Comparison of ENCODE assay signal across 29 cellular contexts in the genomic region with DNA sequence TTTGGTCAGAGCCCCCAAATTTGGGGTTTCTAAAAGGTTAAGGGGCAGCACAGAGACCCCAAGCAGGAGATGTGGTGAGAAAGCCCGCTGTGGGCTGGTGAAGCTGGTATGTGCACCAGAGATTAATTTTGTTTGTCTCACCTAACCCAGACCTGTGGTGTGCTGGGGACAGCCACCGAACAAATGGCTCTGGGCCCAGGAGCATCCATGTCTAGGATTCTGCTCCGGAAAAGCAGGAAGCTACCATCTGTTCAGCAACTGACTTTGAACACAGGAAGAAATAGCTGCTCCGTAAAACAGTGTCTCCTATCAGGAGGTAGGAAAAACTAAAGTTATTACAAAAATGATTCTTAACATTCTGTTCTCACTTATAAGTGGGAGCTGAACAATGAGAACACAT. TPM values are rescaled to one million over a fixed set of nuclear protein-coding genes. Genes with fewer than 3 reads are reported as not detected.
"Had no signal": no experiment of that assay in that cellular context is flagged by ENCODE, and none has a peak within 500 bp of the region (broad histone marks: within the 10 kb centered on the region; RNA-seq: fewer than 3 reads in every experiment).

No MANE protein-coding gene starts in this region.

- H3K36me3 Mint-ChIP-seq: T-cell had no signal

- H3K4me2 ChIP-seq: KMS-11, SK-N-SH had no signal

- H3K9me3 ChIP-seq: SK-N-SH had no signal

- DNase-seq: Kasumi-1; MM.1S; NCI-H1092 treated with DMSO at 0.1 percent for 48 hours; NCI-H1436; NCI-H187; NCI-H2029; NCI-H2081 treated with DMSO at 0.1 percent for 48 hours; NCI-H2171; NCI-H345; NCI-H446 treated with DMSO at 0.1 percent for 48 hours; NCI-H524; NCI-H526 treated with DMSO at 0.1 percent for 48 hours; NCI-H748 treated with DMSO at 0.1 percent for 48 hours; NK-92 treated with Interleukin-12 subunit alpha and Interleukin-12 subunit beta, amount 100 ng/mL, for 24 hours; PC-3; SHP77; SK-N-SH; SW 1271; T-cell had no signal

- H3K27ac Mint-ChIP-seq: IgD-negative memory B cell, T-cell had no signal

- H3K9me3 Mint-ChIP-seq: T-cell had no signal

- FAIRE-seq: HepG2, K562 had no signal

- H3K4me1 Mint-ChIP-seq: T-cell had no signal

- H3K9ac ChIP-seq: KMS-11, SK-N-SH had no signal

- H3K4me3 ChIP-seq: K562 had no signal

- H3K4me3 Mint-ChIP-seq: IgD-negative memory B cell, T-cell had no signal

- H3K27ac ChIP-seq: KMS-11, RWPE1 had no signal

- ATAC-seq: HepG2, K562, Panc1, PC-3, T-cell had no signal

RNA-seq across cellular contexts. Expression of gene ZP2, which starts 2.7 kb away (rescaled TPM):
- total RNA-seq: HepG2, HT1080, K562, M059J, OCI-LY7, PC-3, SK-MEL-5, T-cell had no signal
- polyA plus RNA-seq: HepG2, IgD-negative memory B cell, K562, SK-N-SH had no signal

RNA-seq across cellular contexts. Expression of gene ANKS4B, which starts 19.4 kb away (rescaled TPM):
- total RNA-seq: HT1080, K562, M059J, OCI-LY7, PC-3, SK-MEL-5 had no signal
- polyA plus RNA-seq: IgD-negative memory B cell, K562, SK-N-SH had no signal
